ENCODE assay signal across 1 cellular context in genomic region chr19:10282043-10282442, GRCh38.
A peak's percentile ranks its signal among the peaks of the same experiment; 100 is the strongest.
TF ChIP-seq lines count a peak whose summit lies in the region.

No MANE protein-coding gene starts in this region.

TF ChIP-seq in K562, 482 proteins besides CTCF, POLR2A, EP300 and RAD21:
- TF ChIP-seq ZNF24 (IDR thresholded peaks at IDR 0.05) (peak; percentile 89), BCOR (IDR thresholded peaks at IDR 0.05) (peak; percentile 57; the same call in 1 of the 2 replicates)
TF ChIP-seq in K562: peak in this region for 2; not testable (repeated sequence) for 480.
